ENCODE assay signal across 23 cellular contexts in the genomic region with DNA sequence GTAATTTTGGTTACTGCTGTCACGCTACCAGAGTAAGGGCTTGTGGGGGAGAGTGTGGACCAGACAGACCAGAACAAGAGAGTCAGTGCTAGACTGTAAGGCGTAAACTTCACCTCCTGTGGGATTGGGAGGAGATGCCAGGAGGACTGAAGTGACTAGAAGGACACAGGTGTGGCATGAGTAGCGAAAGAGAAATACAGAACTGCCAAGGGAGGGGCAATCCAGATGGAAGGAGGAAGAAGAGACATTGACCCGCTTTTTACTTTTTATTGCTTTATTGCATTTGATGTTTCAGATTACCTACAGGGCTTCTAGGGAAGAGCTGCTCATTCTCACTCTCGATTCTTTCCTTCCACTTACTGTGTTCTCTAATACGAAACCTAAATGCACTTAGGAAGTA. TPM values are rescaled to one million over a fixed set of nuclear protein-coding genes. Genes with fewer than 3 reads are reported as not detected.
A peak's percentile ranks its signal among the peaks of the same experiment; 100 is the strongest.
DNase-seq lines count a peak whose midpoint lies in the region; ATAC-seq and TF ChIP-seq lines count a peak whose summit lies in the region.
"Had no signal": no experiment of that assay in that cellular context is flagged by ENCODE, and none has a peak within 500 bp of the region (broad histone marks: within the 10 kb centered on the region; RNA-seq: fewer than 3 reads in every experiment).

No MANE protein-coding gene starts in this region.

- peaks cover 18% of the 10 kb centered on the region for H3K36me3 Mint-ChIP-seq in stimulated activated naive CD8-positive, alpha-beta T cell treated with anti-CD3 and anti-CD28 coated beads, Interleukin-15, Interleukin-2, amounts not matched to agents 100 ng/mL and 50 ng/mL, for 24 hours (ENCODE audit: low read depth)
- peaks cover 25% of the 10 kb centered on the region for H3K36me3 Mint-ChIP-seq in activated CD8-positive, alpha-beta T cell treated with anti-CD3 and anti-CD28 coated beads, Interleukin-2, amount 10 ng/mL, durations not matched to agents 7 days and 5 days (ENCODE audit: low read depth)

- CTCF ChIA-PET in activated CD8-positive, alpha-beta T cell treated with anti-CD3 and anti-CD28 coated beads, Interleukin-2, amount 10 ng/mL, durations not matched to agents 7 days and 5 days (lab: Charles Lee) = interaction anchor here (1.4 kb wide), 1 partner anchor 15 kb away, joined by 5 read pairs; no protein-coding TSS in a partner anchor

- DNase-seq in stimulated activated naive CD8-positive, alpha-beta T cell treated with anti-CD3 and anti-CD28 coated beads, Interleukin-15, Interleukin-2, amounts not matched to agents 100 U/mL and 50 U/mL, for 24 hours = no peak
- DNase-seq in activated CD8-positive, alpha-beta T cell treated with anti-CD3 and anti-CD28 coated beads, Interleukin-2, amount 10 ng/mL, durations not matched to agents 7 days and 5 days = no peak
- DNase-seq in T-helper 1 cell (no peak), H7 (no peak), BE2C (no peak)
- DNase-seq: activated CD4-positive, alpha-beta T cell treated with anti-CD3 and anti-CD28 coated beads for 1 hour; activated CD8-positive, alpha-beta memory T cell treated with anti-CD3 and anti-CD28 coated beads, Interleukin-2, amount 50 U/mL, for 48 hours; adrenal gland; caudate nucleus; GF-D8; GOT3; kidney; mesenchymal stem cell; NCI-H1105 treated with DMSO at 0.1 percent for 48 hours; NCI-H2107; NCI-H526; OCI-M1; right cardiac atrium; SIG-M5 had no signal

- peaks cover 4 to 19% of the 10 kb centered on the region in 2 donors for H3K36me3 ChIP-seq in mucosa of rectum (ENCODE audit: control insufficient read depth in 2 of 2, insufficient read depth in 2 of 2, low read length in 2 of 2)
- peaks cover 1% of the 10 kb centered on the region; the same call in 1 of the 2 replicates for H3K36me3 ChIP-seq in H7 (replicated peaks; ENCODE audit: control insufficient read depth, insufficient read depth, low read length)
- H3K36me3 ChIP-seq in BE2C = peaks cover 11% of the 10 kb centered on the region

- TF ChIP-seq CTCF in BE2C (IDR thresholded peaks at IDR 0.05; ENCODE audit: low read depth, low read length) = no peak

- peak overlapping the region in 1 of 2 donors; percentile 18 for H3K27ac ChIP-seq in mucosa of rectum (ENCODE audit: low read depth in 2 of 2, low read length in 2 of 2)
- H3K27ac ChIP-seq: adrenal gland, KMS-11 had no signal

- no peaks in the 10 kb centered on the region for H3K27me3 Mint-ChIP-seq in stimulated activated naive CD8-positive, alpha-beta T cell treated with anti-CD3 and anti-CD28 coated beads, Interleukin-15, Interleukin-2, amounts not matched to agents 100 ng/mL and 50 ng/mL, for 24 hours
- no peaks in the 10 kb centered on the region for H3K27me3 Mint-ChIP-seq in activated CD8-positive, alpha-beta T cell treated with anti-CD3 and anti-CD28 coated beads, Interleukin-2, amount 10 ng/mL, durations not matched to agents 7 days and 5 days (ENCODE audit: low read depth)

- POLR2A ChIA-PET in activated CD8-positive, alpha-beta T cell treated with anti-CD3 and anti-CD28 coated beads, Interleukin-2, amount 10 ng/mL, durations not matched to agents 7 days and 5 days (lab: Charles Lee) = interaction anchor here (1.1 to 3.1 kb wide), 3 partner anchors 27 to 230 kb away, joined by 3 to 28 read pairs (median 6); partner anchors contain the start of genes B4GALT4 and TIMMDC1

- H3K9ac ChIP-seq in mucosa of rectum (ENCODE audit: low read depth in 1 of 2, low read length in 2 of 2) = no peak overlapping the region
- H3K9ac ChIP-seq: KMS-11 had no signal

- H3K27ac Mint-ChIP-seq in stimulated activated naive CD8-positive, alpha-beta T cell treated with anti-CD3 and anti-CD28 coated beads, Interleukin-15, Interleukin-2, amounts not matched to agents 100 ng/mL and 50 ng/mL, for 24 hours = peak overlapping the region; percentile 6
- peak overlapping the region; percentile 13 for H3K27ac Mint-ChIP-seq in activated CD8-positive, alpha-beta T cell treated with anti-CD3 and anti-CD28 coated beads, Interleukin-2, amount 10 ng/mL, durations not matched to agents 7 days and 5 days

- no peaks in the 10 kb centered on the region for H3K27me3 ChIP-seq in mucosa of rectum (ENCODE audit: control insufficient read depth in 2 of 2, insufficient read depth in 2 of 2, low read length in 2 of 2)
- H3K27me3 ChIP-seq in H7 (ENCODE audit: control insufficient read depth, insufficient read depth, low read length) = no peaks in the 10 kb centered on the region
- H3K27me3 ChIP-seq in BE2C = no peaks in the 10 kb centered on the region
- H3K27me3 ChIP-seq: adrenal gland had no signal

- peak overlapping the region; percentile 96 for H3K4me3 Mint-ChIP-seq in stimulated activated naive CD8-positive, alpha-beta T cell treated with anti-CD3 and anti-CD28 coated beads, Interleukin-15, Interleukin-2, amounts not matched to agents 100 ng/mL and 50 ng/mL, for 24 hours
- no peak overlapping the region for H3K4me3 Mint-ChIP-seq in activated CD8-positive, alpha-beta T cell treated with anti-CD3 and anti-CD28 coated beads, Interleukin-2, amount 10 ng/mL, durations not matched to agents 7 days and 5 days

- no peak for ATAC-seq in stimulated activated naive CD8-positive, alpha-beta T cell treated with anti-CD3 and anti-CD28 coated beads, Interleukin-15, Interleukin-2, amounts not matched to agents 100 U/mL and 50 U/mL, for 24 hours
- no peak for ATAC-seq in activated CD8-positive, alpha-beta T cell treated with anti-CD3 and anti-CD28 coated beads, Interleukin-2, amount 10 ng/mL, durations not matched to agents 7 days and 5 days
- no peak for ATAC-seq in HG02852 (IDR thresholded peaks at IDR 0.05; ENCODE audit: unreplicated experiment)
- ATAC-seq: right cardiac atrium had no signal

- H3K4me1 Mint-ChIP-seq in stimulated activated naive CD8-positive, alpha-beta T cell treated with anti-CD3 and anti-CD28 coated beads, Interleukin-15, Interleukin-2, amounts not matched to agents 100 ng/mL and 50 ng/mL, for 24 hours (ENCODE audit: low read depth) = peaks cover 30% of the 10 kb centered on the region
- peaks cover 33% of the 10 kb centered on the region for H3K4me1 Mint-ChIP-seq in activated CD8-positive, alpha-beta T cell treated with anti-CD3 and anti-CD28 coated beads, Interleukin-2, amount 10 ng/mL, durations not matched to agents 7 days and 5 days (ENCODE audit: low read depth)

- H3K9me3 Mint-ChIP-seq in stimulated activated naive CD8-positive, alpha-beta T cell treated with anti-CD3 and anti-CD28 coated beads, Interleukin-15, Interleukin-2, amounts not matched to agents 100 ng/mL and 50 ng/mL, for 24 hours = no peaks in the 10 kb centered on the region
- H3K9me3 Mint-ChIP-seq in activated CD8-positive, alpha-beta T cell treated with anti-CD3 and anti-CD28 coated beads, Interleukin-2, amount 10 ng/mL, durations not matched to agents 7 days and 5 days (ENCODE audit: insufficient read depth) = no peaks in the 10 kb centered on the region

- H3K4me1 ChIP-seq in mucosa of rectum (ENCODE audit: control insufficient read depth in 2 of 2, insufficient read depth in 2 of 2, low read length in 2 of 2) = peaks cover 15 to 21% of the 10 kb centered on the region in 2 donors
- H3K4me1 ChIP-seq in BE2C = peaks cover 4% of the 10 kb centered on the region

- H3K4me3 ChIP-seq in mucosa of rectum (ENCODE audit: low read length in 2 of 2) = peak overlapping the region; percentile 4 to 37
- no peak overlapping the region for H3K4me3 ChIP-seq in H7 (ENCODE audit: insufficient read depth, low read depth, low read length)
- H3K4me3 ChIP-seq in BE2C (ENCODE audit: low read depth, low read length) = no peak overlapping the region
- H3K4me3 ChIP-seq: adrenal gland had no signal

- no peaks in the 10 kb centered on the region for H3K9me3 ChIP-seq in mucosa of rectum (ENCODE audit: control insufficient read depth in 2 of 2, low read length in 2 of 2)
- no peaks in the 10 kb centered on the region for H3K9me3 ChIP-seq in BE2C
- H3K9me3 ChIP-seq: adrenal gland had no signal

RNA-seq across cellular contexts. Expression of gene POGLUT1, which starts 2.1 kb away (rescaled TPM):
- 10 to 100 TPM; 31.6 to 36.0 TPM for total RNA-seq in activated CD8-positive, alpha-beta T cell treated with anti-CD3 and anti-CD28 coated beads, Interleukin-2, amount 10 ng/mL, durations not matched to agents 7 days and 5 days
- total RNA-seq in H7 (2014; rRNA removed; shearing (Covaris generic)) = 7.3 and 7.8 TPM in 2 replicates
- 39.8 TPM for polyA plus RNA-seq in BE2C (2012; ENCODE audit: insufficient read depth, insufficient read length, low read depth)

RNA-seq across cellular contexts. Expression of gene TMEM39A, which starts 7.4 kb away (rescaled TPM):
- total RNA-seq in activated CD8-positive, alpha-beta T cell treated with anti-CD3 and anti-CD28 coated beads, Interleukin-2, amount 10 ng/mL, durations not matched to agents 7 days and 5 days = 10 to 100 TPM; 30.5 to 31.2 TPM
- 37.2 and 38.6 TPM in 2 replicates for total RNA-seq in H7 (2014; rRNA removed; shearing (Covaris generic))
- 44.3 TPM for polyA plus RNA-seq in BE2C (2012; ENCODE audit: insufficient read depth, insufficient read length, low read depth)

RNA-seq across cellular contexts. Expression of gene TIMMDC1, which starts 27.5 kb away (rescaled TPM):
- 10 to 100 TPM; 78.1 to 79.8 TPM for total RNA-seq in activated CD8-positive, alpha-beta T cell treated with anti-CD3 and anti-CD28 coated beads, Interleukin-2, amount 10 ng/mL, durations not matched to agents 7 days and 5 days
- 84.0 and 89.1 TPM in 2 replicates for total RNA-seq in H7 (2014; rRNA removed; shearing (Covaris generic))
- polyA plus RNA-seq in BE2C (2012; ENCODE audit: insufficient read depth, insufficient read length, low read depth) = 107 TPM

Comparison
In these comparisons a context has a peak if more than half of its experiments do, and no peak if none do; other contexts are left out.
1. H3K4me3 ChIP-seq: peak in mucosa of rectum (2 of 2); none in H7 (single experiment) and BE2C (single experiment).